In the genomic region with DNA sequence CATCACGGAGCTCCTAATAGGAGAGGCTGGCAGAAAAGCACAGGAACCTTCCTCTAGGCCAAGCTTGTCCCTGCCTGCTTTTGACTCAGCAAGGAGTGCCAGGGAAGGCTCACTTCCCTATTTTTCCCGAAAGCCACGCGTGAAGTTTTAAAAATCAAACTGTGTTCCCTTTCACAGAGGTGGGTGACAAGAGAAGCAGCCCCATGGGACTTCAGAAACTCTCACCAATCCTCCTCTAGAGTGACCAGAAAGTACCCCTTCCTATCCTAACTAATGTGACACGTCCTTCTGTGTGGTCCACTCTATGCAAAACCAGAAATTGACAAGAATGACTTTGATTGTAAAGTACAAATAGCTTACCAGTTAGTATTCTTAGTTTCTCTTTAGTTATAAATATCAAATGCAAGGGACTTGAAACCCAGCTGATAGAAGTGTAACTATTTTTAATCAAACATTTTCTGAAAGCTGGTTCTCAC, we compare ENCODE assay signal across 13 cellular contexts. TPM values are rescaled to one million over a fixed set of nuclear protein-coding genes. Genes with fewer than 3 reads are reported as not detected.
DNase-seq lines count a peak whose midpoint lies in the region; ATAC-seq and TF ChIP-seq lines count a peak whose summit lies in the region.
"Had no signal": no experiment of that assay in that cellular context is flagged by ENCODE, and none has a peak within 500 bp of the region (broad histone marks: within the 10 kb centered on the region; RNA-seq: fewer than 3 reads in every experiment).

No MANE protein-coding gene starts in this region.

- H3K36me3 ChIP-seq in right atrium auricular region (no peaks in the 10 kb centered on the region), suprapubic skin (peaks cover 6% of the 10 kb centered on the region), mesenchymal stem cell (ENCODE audit: control insufficient read depth in 1 of 2, insufficient read depth in 2 of 2, low read depth in 1 of 2, low read length in 2 of 2) (peaks cover 7 to 39% of the 10 kb centered on the region in 2 experiments)

- no peak overlapping the region for H3K27ac ChIP-seq in right atrium auricular region
- H3K27ac ChIP-seq in suprapubic skin = peak overlapping the region; percentile 60
- H3K27ac ChIP-seq in mesenchymal stem cell (ENCODE audit: low read length, poor library complexity, severe bottlenecking) = no peak overlapping the region
- H3K27ac ChIP-seq: neutrophil had no signal

- no peak for TF ChIP-seq POLR2A in suprapubic skin (IDR thresholded peaks at IDR 0.05)

- no peak overlapping the region for H2BK120ac ChIP-seq in mesenchymal stem cell (ENCODE audit: low read depth, low read length)

- no peak overlapping the region for H3K9ac ChIP-seq in mesenchymal stem cell (ENCODE audit: low read length)

- ATAC-seq in Right ventricle myocardium superior (ENCODE audit: poor library complexity) = peak; percentile 49
- ATAC-seq in HG02623 (IDR thresholded peaks at IDR 0.05; ENCODE audit: unreplicated experiment) = peak; percentile 76
- peak; percentile 63 for ATAC-seq in HG03469 (IDR thresholded peaks at IDR 0.05; ENCODE audit: unreplicated experiment)

- no peak overlapping the region for H3K4ac ChIP-seq in mesenchymal stem cell (ENCODE audit: low read depth in 1 of 2, low read length in 2 of 2)

- TF ChIP-seq CTCF in right atrium auricular region (IDR thresholded peaks at IDR 0.05) (no peak), suprapubic skin (IDR thresholded peaks at IDR 0.05) (no peak)

- H2BK12ac ChIP-seq in mesenchymal stem cell (ENCODE audit: low read length in 2 of 2) = no peak overlapping the region

- H2AK5ac ChIP-seq in mesenchymal stem cell (ENCODE audit: low read length, severe bottlenecking) = no peak overlapping the region

- H3K27me3 ChIP-seq in right atrium auricular region (no peaks in the 10 kb centered on the region), suprapubic skin (no peaks in the 10 kb centered on the region), mesenchymal stem cell (ENCODE audit: control insufficient read depth in 1 of 2, insufficient read depth in 1 of 2, low read length in 2 of 2) (no peaks in the 10 kb centered on the region)
- H3K27me3 ChIP-seq: neutrophil had no signal

- no peak overlapping the region for H2BK5ac ChIP-seq in mesenchymal stem cell (ENCODE audit: low read depth, low read length, poor library complexity, severe bottlenecking)

- no peak overlapping the region for H3K14ac ChIP-seq in mesenchymal stem cell (ENCODE audit: low read length in 2 of 2)

- no peak overlapping the region for H2AFZ ChIP-seq in mesenchymal stem cell (ENCODE audit: low read depth, low read length)

- H3K18ac ChIP-seq in mesenchymal stem cell (ENCODE audit: low read depth in 1 of 2, low read length in 2 of 2) = no peak overlapping the region

- H2BK15ac ChIP-seq in mesenchymal stem cell (ENCODE audit: low read depth, poor library complexity, severe bottlenecking) = no peak overlapping the region

- H3K4me1 ChIP-seq in right atrium auricular region = no peaks in the 10 kb centered on the region
- peaks cover 20% of the 10 kb centered on the region for H3K4me1 ChIP-seq in suprapubic skin
- H3K4me1 ChIP-seq in mesenchymal stem cell (ENCODE audit: control insufficient read depth, insufficient read depth, low read depth, low read length) = no peaks in the 10 kb centered on the region

- TF ChIP-seq EP300 in suprapubic skin (IDR thresholded peaks at IDR 0.05) = no peak

- no peak overlapping the region for H3K4me2 ChIP-seq in mesenchymal stem cell (ENCODE audit: low read length, poor library complexity, severe bottlenecking)

- DNase-seq in Right ventricle myocardium superior (no peak), right atrium auricular region (ENCODE audit: low spot score) (no peak), suprapubic skin (ENCODE audit: low spot score in 2 of 2) (no peak), HT-29 (ENCODE audit: low spot score) (no peak), mesenchymal stem cell (no peak)
- DNase-seq in central memory CD4-positive, alpha-beta T cell = no peak
- DNase-seq: activated naive CD4-positive, alpha-beta T cell; effector CD8-positive, alpha-beta T cell; NCI-H510A treated with DMSO at 0.1 percent for 48 hours; T-helper 9 cell had no signal

- intact Hi-C loops in Right ventricle myocardium superior (cut with DNase I) = no loop called here

- no peak overlapping the region for H3K23ac ChIP-seq in mesenchymal stem cell (ENCODE audit: low read length in 2 of 2)

- H4K91ac ChIP-seq in mesenchymal stem cell (ENCODE audit: low read length) = no peak overlapping the region

- peaks cover 27% of the 10 kb centered on the region for H3K79me1 ChIP-seq in mesenchymal stem cell (replicated peaks; ENCODE audit: low read length, poor library complexity, severe bottlenecking)

- no peak overlapping the region for H4K8ac ChIP-seq in mesenchymal stem cell (ENCODE audit: low read length)

- H3K4me3 ChIP-seq in right atrium auricular region = no peak overlapping the region
- no peak overlapping the region for H3K4me3 ChIP-seq in suprapubic skin
- H3K4me3 ChIP-seq in mesenchymal stem cell (ENCODE audit: insufficient read depth in 1 of 2, low read depth in 1 of 2, low read length in 2 of 2) = no peak overlapping the region

- H3K9me3 ChIP-seq in right atrium auricular region = no peaks in the 10 kb centered on the region
- no peaks in the 10 kb centered on the region for H3K9me3 ChIP-seq in suprapubic skin
- no peaks in the 10 kb centered on the region for H3K9me3 ChIP-seq in mesenchymal stem cell (ENCODE audit: control insufficient read depth, low read length)
- H3K9me3 ChIP-seq: neutrophil had no signal

- 56% methylated on average over 5 of the region's 5 CpGs for WGBS in suprapubic skin
- WGBS in mesenchymal stem cell = 95% methylated on average over 4 of the region's 5 CpGs

RNA-seq across cellular contexts. Expression of gene NFKB1, which starts 41.9 kb away (rescaled TPM):
- total RNA-seq in Right ventricle myocardium superior (18.9 TPM), right atrium auricular region (10 to 100 TPM; 17.8 to 19.3 TPM), suprapubic skin (10 to 100 TPM; 32.9 to 56.0 (median 40.9) TPM)
- 21.2 and 28.0 TPM in 2 replicates for total RNA-seq in HT-29 (2014; rRNA removed; shearing (Covaris generic))
- polyA plus RNA-seq in mesenchymal stem cell (2013, experiment 1 of 2) = 15.1 TPM
- polyA plus RNA-seq in mesenchymal stem cell (2013, experiment 2 of 2) = 15.8 TPM
